Comparison of ENCODE assay signal across 8 cellular contexts in genomic region chr19:16445238-16446107, GRCh38. TPM values are rescaled to one million over a fixed set of nuclear protein-coding genes. Genes with fewer than 3 reads are reported as not detected.
A peak's percentile ranks its signal among the peaks of the same experiment; 100 is the strongest.
DNase-seq lines count a peak whose midpoint lies in the region; ATAC-seq and TF ChIP-seq lines count a peak whose summit lies in the region.

No MANE protein-coding gene starts in this region.

- intact Hi-C loops in activated CD4-positive, alpha-beta memory T cell treated with anti-CD3 and anti-CD28 coated beads for 36 hours (cut with micrococcal nuclease) = loop anchor here (5.0 kb wide), 1 partner anchor 97 kb away; the partner anchor contains the start of gene CHERP
- intact Hi-C loops in gastrocnemius medialis (cut with DNase I; ENCODE audit: low total_unique reads) = loop anchor here (2.0 to 5.0 kb wide), 2 partner anchors 17 to 182 kb away; partner anchors contain the start of gene MED26

- peak; percentile 43 for DNase-seq in activated CD4-positive, alpha-beta memory T cell treated with anti-CD3 and anti-CD28 coated beads for 36 hours
- no peak for DNase-seq in activated CD4-positive, alpha-beta memory T cell treated with anti-CD3 and anti-CD28 coated beads, Interleukin-2, amount 10 ng/mL, durations not matched to agents 7 days and 5 days
- peak; percentile 65 to 91 for DNase-seq in HL-60 (ENCODE audit: low read depth in 1 of 2, low spot score in 1 of 2)
- DNase-seq in gastrocnemius medialis = no peak
- DNase-seq in effector memory CD4-positive, alpha-beta T cell = no peak
- no peak for DNase-seq in HAP-1 (ENCODE audit: low spot score in 2 of 2)

- H3K27me3 ChIP-seq in HL-60 (ENCODE audit: insufficient read depth, poor library complexity, severe bottlenecking) (no peaks in the 10 kb centered on the region), gastrocnemius medialis (no peaks in the 10 kb centered on the region), HAP-1 (ENCODE audit: low read depth) (no peaks in the 10 kb centered on the region)
- no peaks in the 10 kb centered on the region for H3K27me3 ChIP-seq in effector memory CD4-positive, alpha-beta T cell (replicated peaks; ENCODE audit: control insufficient read depth, insufficient read depth, low read length, poor library complexity, severe bottlenecking)

- ATAC-seq in gastrocnemius medialis = no peak
- no peak for ATAC-seq in GM18520 (IDR thresholded peaks at IDR 0.05; ENCODE audit: unreplicated experiment)

- POLR2A ChIA-PET in activated CD4-positive, alpha-beta memory T cell treated with anti-CD3 and anti-CD28 coated beads for 36 hours (lab: Charles Lee) = no interaction called here
- POLR2A ChIA-PET in activated CD4-positive, alpha-beta memory T cell treated with anti-CD3 and anti-CD28 coated beads, Interleukin-2, amount 10 ng/mL, durations not matched to agents 7 days and 5 days (lab: Charles Lee) = no interaction called here

- H3K36me3 Mint-ChIP-seq in activated CD4-positive, alpha-beta memory T cell treated with anti-CD3 and anti-CD28 coated beads for 36 hours = peaks cover 10% of the 10 kb centered on the region
- peaks cover 15% of the 10 kb centered on the region for H3K36me3 Mint-ChIP-seq in activated CD4-positive, alpha-beta memory T cell treated with anti-CD3 and anti-CD28 coated beads, Interleukin-2, amount 10 ng/mL, durations not matched to agents 7 days and 5 days (ENCODE audit: low read depth)
- peaks cover 7% of the 10 kb centered on the region for H3K36me3 Mint-ChIP-seq in activated naive CD8-positive, alpha-beta T cell

- in situ Hi-C loops in gastrocnemius medialis (cut with MboI; ENCODE audit: low sequenced_read_pairs in 4 of 4) (no loop called here), HAP-1 (cut with MboI; ENCODE audit: low sequenced_read_pairs) (no loop called here)

- H3K4me3 Mint-ChIP-seq in activated CD4-positive, alpha-beta memory T cell treated with anti-CD3 and anti-CD28 coated beads for 36 hours = no peak overlapping the region
- H3K4me3 Mint-ChIP-seq in activated CD4-positive, alpha-beta memory T cell treated with anti-CD3 and anti-CD28 coated beads, Interleukin-2, amount 10 ng/mL, durations not matched to agents 7 days and 5 days = no peak overlapping the region
- H3K4me3 Mint-ChIP-seq in activated naive CD8-positive, alpha-beta T cell = no peak overlapping the region

- H3K27ac Mint-ChIP-seq in activated CD4-positive, alpha-beta memory T cell treated with anti-CD3 and anti-CD28 coated beads for 36 hours = no peak overlapping the region
- no peak overlapping the region for H3K27ac Mint-ChIP-seq in activated CD4-positive, alpha-beta memory T cell treated with anti-CD3 and anti-CD28 coated beads, Interleukin-2, amount 10 ng/mL, durations not matched to agents 7 days and 5 days
- peak overlapping the region; percentile 1 for H3K27ac Mint-ChIP-seq in activated naive CD8-positive, alpha-beta T cell

- H3K4me3 ChIP-seq in HL-60 (replicated peaks; ENCODE audit: insufficient read depth, low read length) (no peak overlapping the region), gastrocnemius medialis (no peak overlapping the region), HAP-1 (no peak overlapping the region)
- H3K4me3 ChIP-seq in effector memory CD4-positive, alpha-beta T cell (ENCODE audit: insufficient read depth, low read depth, low read length, poor library complexity, severe bottlenecking) = no peak overlapping the region

- peak overlapping the region; percentile 81 for H3K27ac ChIP-seq in HL-60 (replicated peaks)
- peak overlapping the region; percentile 91 to 99 (median 96) for H3K27ac ChIP-seq in gastrocnemius medialis
- no peak overlapping the region for H3K27ac ChIP-seq in effector memory CD4-positive, alpha-beta T cell (ENCODE audit: insufficient read depth, low read length, poor library complexity, severe bottlenecking)

- CTCF ChIA-PET in activated CD4-positive, alpha-beta memory T cell treated with anti-CD3 and anti-CD28 coated beads for 36 hours (lab: Charles Lee) = interaction anchor here (0.6 kb wide), 1 partner anchor 57 kb away, joined by 3 read pairs; no protein-coding TSS in a partner anchor
- CTCF ChIA-PET in activated CD4-positive, alpha-beta memory T cell treated with anti-CD3 and anti-CD28 coated beads, Interleukin-2, amount 10 ng/mL, durations not matched to agents 7 days and 5 days (lab: Charles Lee) = no interaction called here

- peaks cover 0 to 6% of the 10 kb centered on the region in 2 donors for H3K36me3 ChIP-seq in gastrocnemius medialis
- peaks cover 6% of the 10 kb centered on the region for H3K36me3 ChIP-seq in effector memory CD4-positive, alpha-beta T cell (ENCODE audit: control insufficient read depth, insufficient read depth, low read length)
- H3K36me3 ChIP-seq in HAP-1 (replicated peaks) = peaks cover 8% of the 10 kb centered on the region

- H3K9me3 ChIP-seq in gastrocnemius medialis (no peaks in the 10 kb centered on the region), HAP-1 (peaks cover 3% of the 10 kb centered on the region; the same call in 1 of the 2 replicates)
- no peaks in the 10 kb centered on the region for H3K9me3 ChIP-seq in effector memory CD4-positive, alpha-beta T cell (ENCODE audit: control insufficient read depth, low read length)

- no peak for TF ChIP-seq POLR2A in gastrocnemius medialis (IDR thresholded peaks at IDR 0.05)

- no peaks in the 10 kb centered on the region for H3K27me3 Mint-ChIP-seq in activated CD4-positive, alpha-beta memory T cell treated with anti-CD3 and anti-CD28 coated beads for 36 hours
- no peaks in the 10 kb centered on the region for H3K27me3 Mint-ChIP-seq in activated CD4-positive, alpha-beta memory T cell treated with anti-CD3 and anti-CD28 coated beads, Interleukin-2, amount 10 ng/mL, durations not matched to agents 7 days and 5 days
- H3K27me3 Mint-ChIP-seq in activated naive CD8-positive, alpha-beta T cell = no peaks in the 10 kb centered on the region

- TF ChIP-seq CTCF in HL-60 (IDR thresholded peaks at IDR 0.05; ENCODE audit: insufficient read depth, low read length) (no peak), gastrocnemius medialis (IDR thresholded peaks at IDR 0.05 in 4 of 5, conservative IDR thresholded peaks at IDR 0.05 in 1 of 5) (no peak)

- H3K4me1 ChIP-seq in gastrocnemius medialis = peaks cover 71 to 74% of the 10 kb centered on the region in 2 donors
- H3K4me1 ChIP-seq in effector memory CD4-positive, alpha-beta T cell (ENCODE audit: control insufficient read depth, insufficient read depth, low read length, poor library complexity, severe bottlenecking) = no peaks in the 10 kb centered on the region
- H3K4me1 ChIP-seq in HAP-1 = peaks cover 24% of the 10 kb centered on the region

- H3K9me3 Mint-ChIP-seq in activated CD4-positive, alpha-beta memory T cell treated with anti-CD3 and anti-CD28 coated beads for 36 hours = peaks cover 4% of the 10 kb centered on the region
- peaks cover 6% of the 10 kb centered on the region for H3K9me3 Mint-ChIP-seq in activated CD4-positive, alpha-beta memory T cell treated with anti-CD3 and anti-CD28 coated beads, Interleukin-2, amount 10 ng/mL, durations not matched to agents 7 days and 5 days
- H3K9me3 Mint-ChIP-seq in activated naive CD8-positive, alpha-beta T cell (ENCODE audit: low read depth) = peaks cover 3% of the 10 kb centered on the region

- H3K4me1 Mint-ChIP-seq in activated CD4-positive, alpha-beta memory T cell treated with anti-CD3 and anti-CD28 coated beads for 36 hours (ENCODE audit: low read depth) = peaks cover 55% of the 10 kb centered on the region
- peaks cover 59% of the 10 kb centered on the region for H3K4me1 Mint-ChIP-seq in activated CD4-positive, alpha-beta memory T cell treated with anti-CD3 and anti-CD28 coated beads, Interleukin-2, amount 10 ng/mL, durations not matched to agents 7 days and 5 days
- peaks cover 55% of the 10 kb centered on the region for H3K4me1 Mint-ChIP-seq in activated naive CD8-positive, alpha-beta T cell (ENCODE audit: low read depth)

RNA-seq across cellular contexts. Expression of gene EPS15L1, which starts 26.3 kb away (rescaled TPM):
- total RNA-seq in activated CD4-positive, alpha-beta memory T cell treated with anti-CD3 and anti-CD28 coated beads for 36 hours = 10 to 100 TPM; 25.9 to 27.3 TPM
- total RNA-seq in activated CD4-positive, alpha-beta memory T cell treated with anti-CD3 and anti-CD28 coated beads, Interleukin-2, amount 10 ng/mL, durations not matched to agents 7 days and 5 days = 10 to 100 TPM; 39.0 to 42.7 TPM
- total RNA-seq in gastrocnemius medialis = 10 to 100 TPM; 52.5 to 61.7 (median 59.7) TPM

RNA-seq across cellular contexts. Expression of gene CALR3, which starts 50.5 kb away (rescaled TPM):
- total RNA-seq in activated CD4-positive, alpha-beta memory T cell treated with anti-CD3 and anti-CD28 coated beads for 36 hours = not detected
- total RNA-seq in activated CD4-positive, alpha-beta memory T cell treated with anti-CD3 and anti-CD28 coated beads, Interleukin-2, amount 10 ng/mL, durations not matched to agents 7 days and 5 days = not detected
- not detected for total RNA-seq in gastrocnemius medialis

RNA-seq across cellular contexts. Expression of gene C19orf44, which starts 50.7 kb away (rescaled TPM):
- total RNA-seq in activated CD4-positive, alpha-beta memory T cell treated with anti-CD3 and anti-CD28 coated beads for 36 hours = 1 to 10 TPM; 2.2 to 2.6 TPM
- 1 to 10 TPM; 2.6 to 3.3 TPM for total RNA-seq in activated CD4-positive, alpha-beta memory T cell treated with anti-CD3 and anti-CD28 coated beads, Interleukin-2, amount 10 ng/mL, durations not matched to agents 7 days and 5 days
- 1 to 10 TPM; 4.1 to 7.1 (median 5.0) TPM for total RNA-seq in gastrocnemius medialis

Comparison
In these comparisons a context has a peak if more than half of its experiments do, and no peak if none do; other contexts are left out.
1. DNase-seq: peak in activated CD4-positive, alpha-beta memory T cell treated with anti-CD3 and anti-CD28 coated beads for 36 hours (single experiment) and HL-60 (2 of 2); none in activated CD4-positive, alpha-beta memory T cell treated with anti-CD3 and anti-CD28 coated beads, Interleukin-2, amount 10 ng/mL, durations not matched to agents 7 days and 5 days (single experiment), gastrocnemius medialis (0 of 2), effector memory CD4-positive, alpha-beta T cell (0 of 3) and HAP-1 (0 of 2).